1 cellular context compared by ENCODE assay signal in the genomic region with DNA sequence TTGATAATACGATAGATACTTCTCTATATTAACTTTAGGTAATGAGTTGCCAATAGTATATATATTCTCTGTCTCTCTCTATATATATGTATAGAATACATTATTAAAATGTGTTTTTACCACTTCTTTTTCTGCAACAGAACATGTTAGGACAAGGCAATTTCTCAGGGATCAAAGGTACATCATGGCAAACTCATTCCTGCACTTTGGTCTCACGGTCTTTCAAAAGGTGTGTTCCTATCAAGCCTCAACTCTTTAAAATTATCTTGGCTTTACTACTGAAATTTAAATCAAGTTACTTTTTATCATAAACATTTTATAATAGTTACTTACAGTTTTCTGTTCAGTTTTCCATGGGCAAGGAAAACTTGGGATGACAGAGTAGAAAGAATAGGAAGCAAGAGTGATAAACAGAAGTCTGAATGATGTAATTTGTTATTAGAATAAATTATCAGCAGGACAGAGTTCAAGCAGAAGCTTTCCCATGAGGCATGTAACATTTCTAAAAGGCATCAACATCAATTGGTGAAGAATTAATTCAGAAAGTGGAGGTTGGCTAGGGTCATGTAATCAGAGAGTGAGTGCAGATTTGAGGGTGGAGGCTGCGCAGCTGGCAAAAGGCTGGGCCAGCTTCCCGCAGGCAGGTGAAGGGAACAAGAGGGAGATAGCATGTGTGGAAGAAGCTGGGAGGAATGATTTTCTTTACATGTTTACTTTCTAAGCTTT.
TF ChIP-seq lines count a peak whose summit lies in the region.

No MANE protein-coding gene starts in this region.

TF ChIP-seq in liver, 16 proteins besides CTCF, POLR2A, EP300 and RAD21 (continued from another document):
- TF ChIP-seq RXRA (IDR thresholded peaks at IDR 0.05), result peak; percentile 16 to 30
